1 cellular context compared by ENCODE assay signal in the genomic region with DNA sequence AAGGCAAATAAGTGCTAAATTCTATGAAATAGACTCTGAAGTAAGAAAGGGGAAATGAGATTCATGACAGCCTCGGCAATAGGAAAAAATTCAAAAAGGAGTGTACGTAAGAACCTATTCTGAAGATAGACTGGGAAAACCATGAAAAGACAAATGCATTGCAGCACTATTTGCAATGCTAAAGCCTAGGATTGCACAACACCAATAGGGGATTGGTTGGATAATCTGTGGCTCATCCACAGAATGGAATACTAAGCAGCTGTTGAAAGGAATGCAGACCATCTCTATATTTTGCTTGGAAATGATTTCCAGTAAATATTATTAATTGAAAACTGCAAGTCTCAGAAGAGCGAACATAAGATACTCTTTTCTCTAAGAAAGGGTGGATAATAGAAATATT.
TF ChIP-seq lines count a peak whose summit lies in the region.

No MANE protein-coding gene starts in this region.

TF ChIP-seq in GM12891, 5 proteins besides CTCF, POLR2A, EP300 and RAD21 (continued from another document):
- peak; percentile 69 for TF ChIP-seq SPI1 (IDR thresholded peaks at IDR 0.05; ENCODE audit: low read depth, low read length)
